ENCODE assay signal across 18 cellular contexts in the genomic region with DNA sequence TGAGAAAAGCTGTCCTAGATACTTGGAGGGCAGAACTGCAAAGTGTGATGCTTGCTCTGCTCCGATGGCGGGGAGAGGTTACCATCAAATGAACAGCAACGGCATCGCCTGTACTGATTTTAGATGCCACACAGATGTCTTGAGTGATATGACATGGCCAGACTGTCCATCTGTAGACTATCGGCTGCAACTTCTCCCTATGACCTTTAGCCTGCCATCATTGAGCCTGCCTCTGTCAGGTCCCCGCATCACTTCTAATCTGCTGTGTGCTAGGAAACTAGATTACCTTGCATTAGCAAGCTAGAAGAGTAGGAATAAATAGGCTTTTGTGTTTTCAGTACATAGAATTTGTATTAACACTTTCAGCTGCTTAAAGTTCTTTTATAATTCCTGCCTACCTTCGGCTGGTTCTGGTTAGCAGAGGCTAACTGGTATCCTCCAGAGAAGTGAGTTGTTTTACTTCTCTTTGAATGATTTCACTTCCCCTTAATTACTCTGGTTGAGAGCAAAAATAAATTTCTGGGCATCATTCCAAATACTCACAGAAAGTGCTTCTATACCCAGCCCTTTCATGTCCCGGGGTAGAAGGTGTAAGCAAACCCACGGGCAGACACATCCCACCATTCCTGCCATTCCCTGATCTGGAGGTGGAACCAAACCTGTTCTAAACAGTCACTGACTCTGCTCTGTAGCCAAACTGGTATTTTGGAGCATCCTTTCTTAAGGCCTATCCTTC. TPM values are rescaled to one million over a fixed set of nuclear protein-coding genes. Genes with fewer than 3 reads are reported as not detected.
DNase-seq lines count a peak whose midpoint lies in the region; ATAC-seq, FAIRE-seq and TF ChIP-seq lines count a peak whose summit lies in the region.
"Had no signal": no experiment of that assay in that cellular context is flagged by ENCODE, and none has a peak within 500 bp of the region (broad histone marks: within the 10 kb centered on the region; RNA-seq: fewer than 3 reads in every experiment).

No MANE protein-coding gene starts in this region.

- no peaks in the 10 kb centered on the region for H3K27me3 Mint-ChIP-seq in activated naive CD8-positive, alpha-beta T cell
- no peaks in the 10 kb centered on the region for H3K27me3 Mint-ChIP-seq in activated naive CD8-positive, alpha-beta T cell treated with anti-CD3 and anti-CD28 coated beads for 36 hours

- TF ChIP-seq POLR2A in GM12878 (IDR thresholded peaks at IDR 0.05; ENCODE audit: low read depth, low read length): no peak

- CTCF ChIA-PET in GM12878 (lab: Yijun Ruan, JAX): interaction anchor here (1.5 kb wide), 1 partner anchor 12 kb away, joined by 5 read pairs; no protein-coding TSS in a partner anchor

- H3K9ac ChIP-seq in GM12878 (ENCODE audit: control insufficient read depth, insufficient read depth, low read length): no peak overlapping the region
- H3K9ac ChIP-seq: KMS-11 had no signal

- peak; percentile 91 for ATAC-seq in GM12878
- ATAC-seq in upper lobe of right lung: peak; percentile 45
- ATAC-seq in HG02642 (IDR thresholded peaks at IDR 0.05; ENCODE audit: poor library complexity, unreplicated experiment): no peak
- ATAC-seq: PC-3 had no signal

- no peaks in the 10 kb centered on the region for H3K27me3 ChIP-seq in GM12878 (replicated peaks in 1 of 2; ENCODE audit: control insufficient read depth in 2 of 2, insufficient read depth in 2 of 2, low read length in 1 of 2)
- H3K27me3 ChIP-seq in upper lobe of right lung: no peaks in the 10 kb centered on the region
- H3K27me3 ChIP-seq: esophagus muscularis mucosa had no signal

- RAD21 ChIA-PET in GM12878 (lab: Charles Lee; ENCODE audit: unreplicated experiment): no interaction called here

- H3K4me3 ChIP-seq in GM12878 (no peak overlapping the region), upper lobe of right lung (no peak overlapping the region)
- H3K4me3 ChIP-seq: esophagus muscularis mucosa had no signal

- no peaks in the 10 kb centered on the region for H3K9me3 Mint-ChIP-seq in activated naive CD8-positive, alpha-beta T cell (ENCODE audit: low read depth)
- H3K9me3 Mint-ChIP-seq in activated naive CD8-positive, alpha-beta T cell treated with anti-CD3 and anti-CD28 coated beads for 36 hours: no peaks in the 10 kb centered on the region
- H3K9me3 Mint-ChIP-seq: HFFc6 had no signal

- FAIRE-seq in GM12878 (lab: Jason Lieb, UNC): peak; percentile 74
- FAIRE-seq: GM12892 had no signal

- no peaks in the 10 kb centered on the region for H3K79me2 ChIP-seq in GM12878 (ENCODE audit: control insufficient read depth, insufficient read depth, low read length)

- no peak for TF ChIP-seq RAD21 in GM12878 (IDR thresholded peaks at IDR 0.05; ENCODE audit: insufficient read depth, low read depth, low read length)

- TF ChIP-seq EP300 in GM12878 (IDR thresholded peaks at IDR 0.05; ENCODE audit: borderline replicate concordance in 1 of 2, control insufficient read depth in 1 of 2, low read depth in 2 of 2, low read length in 2 of 2): no peak

- TF ChIP-seq CTCF in GM12878 (IDR thresholded peaks at IDR 0.05 in 2 of 3, conservative IDR thresholded peaks at IDR 0.05 in 1 of 3; ENCODE audit: control insufficient read depth in 2 of 3, extremely low read depth in 1 of 3, insufficient read depth in 1 of 3, low read depth in 3 of 3, low read length in 3 of 3) (no peak), upper lobe of right lung (IDR thresholded peaks at IDR 0.05) (no peak)

- peak overlapping the region; percentile 41 for H3K27ac Mint-ChIP-seq in activated naive CD8-positive, alpha-beta T cell
- no peak overlapping the region for H3K27ac Mint-ChIP-seq in activated naive CD8-positive, alpha-beta T cell treated with anti-CD3 and anti-CD28 coated beads for 36 hours
- H3K27ac Mint-ChIP-seq: HFFc6 had no signal

- H3K36me3 ChIP-seq in GM12878 (ENCODE audit: control insufficient read depth in 2 of 2, insufficient read depth in 2 of 2, low read length in 1 of 2) (peaks cover 17 to 70% of the 10 kb centered on the region in 2 experiments; a peak in 3 of 4 replicates), upper lobe of right lung (peaks cover 96% of the 10 kb centered on the region)

- no peak for DNase-seq in activated naive CD8-positive, alpha-beta T cell treated with anti-CD3 and anti-CD28 coated beads for 36 hours
- DNase-seq in MV-4-11 (lab: John Stamatoyannopoulos, UW): peak; percentile 94
- peak; percentile 46 for DNase-seq in GM12878 (ENCODE audit: low read depth, low spot score)
- DNase-seq in upper lobe of right lung: no peak
- DNase-seq in activated T-cell treated with anti-CD3 and anti-CD28 coated beads, Interleukin-2, amount 50 U/mL, for 48 hours: no peak
- DNase-seq in retina: no peak
- DNase-seq: cerebellar nuclear complex; HFFc6; mammary epithelial cell; NCI-H2171; PC-3; stimulated activated CD4-positive, alpha-beta T cell treated with anti-CD3 and anti-CD28 coated beads, Interleukin-12 subunit alpha, Interleukin-12 subunit beta, amount 100 ng/mL, for 4 hours; T1000 had no signal

- BruUV-seq in GM12878 (replicated peaks; lab: Mats Ljungman, UMichigan): no TSS peak

- 67% methylated on average over 9 of the region's 9 CpGs for WGBS in GM12878 (ENCODE audit: insufficient coverage, insufficient replicate concordance, low lambda C conversion rate, missing lambda C conversion rate)

- H2AFZ ChIP-seq in GM12878 (ENCODE audit: control insufficient read depth, low read depth, low read length): no peak overlapping the region

- no peaks in the 10 kb centered on the region for H4K20me1 ChIP-seq in GM12878 (ENCODE audit: control insufficient read depth, insufficient read depth)

- H3K9me3 ChIP-seq in GM12878 (replicated peaks; ENCODE audit: control insufficient read depth, insufficient read depth, low read length) (peaks cover 16% of the 10 kb centered on the region), upper lobe of right lung (no peaks in the 10 kb centered on the region)
- H3K9me3 ChIP-seq: esophagus muscularis mucosa had no signal

- in situ Hi-C loops in GM12878 (cut with MboI): no loop called here

- no peak overlapping the region for H3K27ac ChIP-seq in GM12878 (ENCODE audit: control insufficient read depth, insufficient read depth)
- H3K27ac ChIP-seq in upper lobe of right lung: no peak overlapping the region
- H3K27ac ChIP-seq: esophagus muscularis mucosa, KMS-11 had no signal

- POLR2A ChIA-PET in GM12878 (lab: Charles Lee): no interaction called here

- peaks cover 7% of the 10 kb centered on the region; the same call in 1 of the 2 replicates for H3K4me1 ChIP-seq in GM12878 (ENCODE audit: control insufficient read depth, insufficient read depth, low read length)
- no peaks in the 10 kb centered on the region for H3K4me1 ChIP-seq in upper lobe of right lung

- no peaks in the 10 kb centered on the region for H3K4me1 Mint-ChIP-seq in activated naive CD8-positive, alpha-beta T cell (ENCODE audit: low read depth)
- no peaks in the 10 kb centered on the region for H3K4me1 Mint-ChIP-seq in activated naive CD8-positive, alpha-beta T cell treated with anti-CD3 and anti-CD28 coated beads for 36 hours

- H3K4me3 Mint-ChIP-seq in activated naive CD8-positive, alpha-beta T cell: no peak overlapping the region
- H3K4me3 Mint-ChIP-seq in activated naive CD8-positive, alpha-beta T cell treated with anti-CD3 and anti-CD28 coated beads for 36 hours: no peak overlapping the region
- H3K4me3 Mint-ChIP-seq: HFFc6 had no signal

- H3K4me2 ChIP-seq in GM12878 (ENCODE audit: control insufficient read depth, insufficient read depth): no peak overlapping the region
- H3K4me2 ChIP-seq: KMS-11 had no signal

- SMC1A ChIA-PET in GM12878 (lab: Charles Lee; ENCODE audit: uncharacterized antibody, unreplicated experiment): no interaction called here

- H3K36me3 Mint-ChIP-seq in activated naive CD8-positive, alpha-beta T cell: peaks cover 7% of the 10 kb centered on the region
- peaks cover 16% of the 10 kb centered on the region for H3K36me3 Mint-ChIP-seq in activated naive CD8-positive, alpha-beta T cell treated with anti-CD3 and anti-CD28 coated beads for 36 hours

- intact Hi-C loops in GM12878 (cut with micrococcal nuclease; ENCODE audit: unreplicated experiment): no loop called here
- intact Hi-C loops in upper lobe of right lung (cut with DNase I): no loop called here

RNA-seq across cellular contexts. Expression of gene GAREM2, which starts 24.0 kb away (rescaled TPM):
- total RNA-seq in activated naive CD8-positive, alpha-beta T cell treated with anti-CD3 and anti-CD28 coated beads for 36 hours: 1 to 10 TPM; 2.1 to 2.7 TPM
- total RNA-seq in GM12878 (2013; cell fraction: nucleolus; rRNA removed): 1.7 and 2.4 TPM in 2 replicates
- total RNA-seq in GM12878 (2014; rRNA removed): 0.23 and 0.38 TPM in 2 replicates
- total RNA-seq in GM12878 (2014; rRNA removed; fragmentation: Illumina TruSeq; extraction: Trizol): 0.18 and 0.23 TPM in 2 replicates
- 0.85 and 1.4 TPM in 2 replicates for total RNA-seq in GM12878 (2021)
- polyA plus RNA-seq in GM12878 (2011; ENCODE audit: low read depth): 0.54 TPM
- polyA plus RNA-seq in GM12878 (2011; rRNA removed): 0.19 and 0.71 TPM in 2 replicates
- 0.50 and 0.58 TPM in 2 replicates for polyA plus RNA-seq in GM12878 (2011; cell fraction: cytosol; rRNA removed)
- 0.84 and 4.9 TPM in 2 replicates for polyA plus RNA-seq in GM12878 (2011; cell fraction: nucleus; rRNA removed)
- 0.72 and 0.80 TPM in 2 replicates for polyA plus RNA-seq in GM12878 (2012)
- 0.25 and 0.56 TPM in 2 replicates for polyA plus RNA-seq in GM12878 (2014; fragmentation: Illumina TruSeq; extraction: Trizol)
- polyA plus RNA-seq in GM12878 (2014; fragmentation: Nextera tagmentation; extraction: Ambion mirVana): under 1 TPM; 0.06 to 0.20 TPM
- polyA plus RNA-seq in GM12878 (2014; rRNA removed): 0.43 and 0.50 TPM in 2 replicates
- under 1 TPM; 0.38 to 0.50 TPM for polyA plus RNA-seq in GM12878 (2016; fragmentation: Nextera tagmentation; extraction: Ambion mirVana)
- polyA minus RNA-seq in GM12878 (2011; rRNA and poly(A)+ RNA removed): 0.26 and 0.37 TPM in 2 replicates
- not detected in 2 replicates for polyA minus RNA-seq in GM12878 (2011; cell fraction: cytosol; rRNA and poly(A)+ RNA removed)
- polyA minus RNA-seq in GM12878 (2011; cell fraction: nucleus; rRNA and poly(A)+ RNA removed): 0.12 and 0.57 TPM in 2 replicates
- 1.9 TPM for total RNA-seq in upper lobe of right lung
- total RNA-seq: HFFc6 had no signal

RNA-seq across cellular contexts. Expression of gene HADHA, which starts 47.6 kb away (rescaled TPM):
- total RNA-seq in activated naive CD8-positive, alpha-beta T cell treated with anti-CD3 and anti-CD28 coated beads for 36 hours: 100 to 1,000 TPM; 119 to 120 TPM
- total RNA-seq in GM12878 (2013; cell fraction: nucleolus; rRNA removed): 66.8 and 68.7 TPM in 2 replicates
- total RNA-seq in GM12878 (2014; rRNA removed): 158 and 175 TPM in 2 replicates
- total RNA-seq in GM12878 (2014; rRNA removed; fragmentation: Illumina TruSeq; extraction: Trizol): 170 TPM in 2 replicates
- 160 and 161 TPM in 2 replicates for total RNA-seq in GM12878 (2021)
- 104 TPM for polyA plus RNA-seq in GM12878 (2011; ENCODE audit: low read depth)
- polyA plus RNA-seq in GM12878 (2011; rRNA removed): 194 and 208 TPM in 2 replicates
- 157 and 181 TPM in 2 replicates for polyA plus RNA-seq in GM12878 (2011; cell fraction: cytosol; rRNA removed)
- polyA plus RNA-seq in GM12878 (2011; cell fraction: nucleus; rRNA removed): 110 and 115 TPM in 2 replicates
- polyA plus RNA-seq in GM12878 (2012): 108 and 139 TPM in 2 replicates
- polyA plus RNA-seq in GM12878 (2014; fragmentation: Illumina TruSeq; extraction: Trizol): 207 and 221 TPM in 2 replicates
- 100 to 1,000 TPM; 109 to 144 TPM for polyA plus RNA-seq in GM12878 (2014; fragmentation: Nextera tagmentation; extraction: Ambion mirVana)
- polyA plus RNA-seq in GM12878 (2014; rRNA removed): 114 and 125 TPM in 2 replicates
- 100 to 1,000 TPM; 187 to 190 TPM for polyA plus RNA-seq in GM12878 (2016; fragmentation: Nextera tagmentation; extraction: Ambion mirVana)
- 204 and 208 TPM in 2 replicates for polyA minus RNA-seq in GM12878 (2011; rRNA and poly(A)+ RNA removed)
- 79.4 and 89.2 TPM in 2 replicates for polyA minus RNA-seq in GM12878 (2011; cell fraction: cytosol; rRNA and poly(A)+ RNA removed)
- 32.5 and 45.4 TPM in 2 replicates for polyA minus RNA-seq in GM12878 (2011; cell fraction: nucleus; rRNA and poly(A)+ RNA removed)
- 118 TPM for total RNA-seq in upper lobe of right lung

RNA-seq across cellular contexts. Expression of gene HADHB, which starts 47.9 kb away (rescaled TPM):
- 10 to 100 TPM; 70.2 to 73.2 TPM for total RNA-seq in activated naive CD8-positive, alpha-beta T cell treated with anti-CD3 and anti-CD28 coated beads for 36 hours
- total RNA-seq in GM12878 (2013; cell fraction: nucleolus; rRNA removed): 148 and 151 TPM in 2 replicates
- total RNA-seq in GM12878 (2014; rRNA removed) (53.7 and 67.3 TPM in 2 replicates), GM12878 (2014; rRNA removed; fragmentation: Illumina TruSeq; extraction: Trizol) (68.8 and 69.3 TPM in 2 replicates), GM12878 (2021) (73.5 and 78.6 TPM in 2 replicates), upper lobe of right lung (105 TPM)
- polyA plus RNA-seq in GM12878 (2011; ENCODE audit: low read depth): 51.6 TPM
- polyA plus RNA-seq in GM12878 (2011; rRNA removed) (123 and 161 TPM in 2 replicates), GM12878 (2014; fragmentation: Illumina TruSeq; extraction: Trizol) (67.0 and 76.4 TPM in 2 replicates), GM12878 (2014; fragmentation: Nextera tagmentation; extraction: Ambion mirVana) (100 to 1,000 TPM; 107 to 145 TPM), GM12878 (2014; rRNA removed) (60.7 and 68.6 TPM in 2 replicates), GM12878 (2016; fragmentation: Nextera tagmentation; extraction: Ambion mirVana) (100 to 1,000 TPM in 1 of 2 experiments, 10 to 100 TPM in 1; 97.5 to 104 TPM)
- polyA plus RNA-seq in GM12878 (2011; cell fraction: cytosol; rRNA removed): 98.4 and 125 TPM in 2 replicates
- polyA plus RNA-seq in GM12878 (2011; cell fraction: nucleus; rRNA removed): 86.4 and 86.8 TPM in 2 replicates
- polyA plus RNA-seq in GM12878 (2012): 51.4 and 70.3 TPM in 2 replicates
- 145 and 159 TPM in 2 replicates for polyA minus RNA-seq in GM12878 (2011; rRNA and poly(A)+ RNA removed)
- 24.9 and 31.3 TPM in 2 replicates for polyA minus RNA-seq in GM12878 (2011; cell fraction: cytosol; rRNA and poly(A)+ RNA removed)
- 29.4 and 49.3 TPM in 2 replicates for polyA minus RNA-seq in GM12878 (2011; cell fraction: nucleus; rRNA and poly(A)+ RNA removed)

Comparison
In these comparisons a context has a peak if more than half of its experiments do, and no peak if none do; other contexts are left out.
1. DNase-seq: peak in MV-4-11 (single experiment) and GM12878 (single experiment); none in activated naive CD8-positive, alpha-beta T cell treated with anti-CD3 and anti-CD28 coated beads for 36 hours (single experiment), upper lobe of right lung (single experiment), activated T-cell treated with anti-CD3 and anti-CD28 coated beads, Interleukin-2, amount 50 U/mL, for 48 hours (0 of 2) and retina (single experiment).